14 cellular contexts compared by ENCODE assay signal in genomic region chr20:41275181-41275793, GRCh38. TPM values are rescaled to one million over a fixed set of nuclear protein-coding genes. Genes with fewer than 3 reads are reported as not detected.
DNase-seq lines count a peak whose midpoint lies in the region; ATAC-seq and TF ChIP-seq lines count a peak whose summit lies in the region.
"Had no signal": no experiment of that assay in that cellular context is flagged by ENCODE, and none has a peak within 500 bp of the region (broad histone marks: within the 10 kb centered on the region; RNA-seq: fewer than 3 reads in every experiment).

No MANE protein-coding gene starts in this region.

- H3K4me2 ChIP-seq in Karpas-422 (ENCODE audit: low read depth, low read length, poor library complexity, severe bottlenecking), result no peak overlapping the region

- H3K9me3 ChIP-seq in adrenal gland (replicated peaks in 1 of 3) (no peaks in the 10 kb centered on the region), gastrocnemius medialis (no peaks in the 10 kb centered on the region), Karpas-422 (ENCODE audit: low read length) (no peaks in the 10 kb centered on the region)
- H3K9me3 ChIP-seq: neutrophil had no signal

- H3K27ac ChIP-seq in adrenal gland (peak overlapping the region in 4 of 5 donors; percentile 22 to 81 (median 71)), gastrocnemius medialis (peak overlapping the region in 3 of 4 donors; percentile 56 to 63 (median 62)), Karpas-422 (ENCODE audit: low read length) (no peak overlapping the region)
- H3K27ac ChIP-seq: neutrophil had no signal

- ATAC-seq in gastrocnemius medialis, result no peak
- ATAC-seq in GM21723 (IDR thresholded peaks at IDR 0.05; ENCODE audit: unreplicated experiment), result no peak
- ATAC-seq in HG03571 (IDR thresholded peaks at IDR 0.05; ENCODE audit: unreplicated experiment), result no peak
- ATAC-seq: activated naive CD4-positive, alpha-beta T cell treated with anti-CD3 and anti-CD28 coated beads, Interleukin-2, amount 50 U/mL, for 72 hours had no signal

- no peaks in the 10 kb centered on the region for H3K9me2 ChIP-seq in Karpas-422 (replicated peaks; ENCODE audit: insufficient read depth, low read length)

- H4K20me1 ChIP-seq in Karpas-422 (ENCODE audit: insufficient read depth, low read depth, low read length), result 0 out of 2 replicates have a peak, but pooled peaks cover 21% of the 10 kb centered on the region

- in situ Hi-C loops in gastrocnemius medialis (cut with MboI; ENCODE audit: low sequenced_read_pairs in 4 of 4), result no loop called here

- no peak overlapping the region for H3K4me3 ChIP-seq in adrenal gland
- H3K4me3 ChIP-seq in fibroblast of mammary gland (ENCODE audit: control insufficient read depth, low read depth, low read length), result no peak overlapping the region
- H3K4me3 ChIP-seq in gastrocnemius medialis, result no peak overlapping the region
- H3K4me3 ChIP-seq in Karpas-422 (ENCODE audit: low read length), result no peak overlapping the region

- no peaks in the 10 kb centered on the region for H3K27me3 ChIP-seq in adrenal gland
- no peaks in the 10 kb centered on the region for H3K27me3 ChIP-seq in gastrocnemius medialis
- H3K27me3 ChIP-seq in Karpas-422 (ENCODE audit: low read length), result no peaks in the 10 kb centered on the region
- H3K27me3 ChIP-seq: neutrophil had no signal

- H3K4me1 ChIP-seq in adrenal gland (replicated peaks in 1 of 2) (peaks cover 34 to 56% of the 10 kb centered on the region in 2 donors), gastrocnemius medialis (peaks cover 35 to 59% of the 10 kb centered on the region in 2 donors), Karpas-422 (ENCODE audit: low read length) (no peaks in the 10 kb centered on the region)

- intact Hi-C loops in adrenal gland (cut with DNase I) (no loop called here), gastrocnemius medialis (cut with DNase I; ENCODE audit: low total_unique reads) (no loop called here)

- 47 to 52% (median 48%) methylated on average over 6 of the region's 6 CpGs for WGBS in adrenal gland, 4 donors

- no peaks in the 10 kb centered on the region for H3K36me3 ChIP-seq in adrenal gland (replicated peaks in 1 of 2)
- no peaks in the 10 kb centered on the region for H3K36me3 ChIP-seq in gastrocnemius medialis
- no peaks in the 10 kb centered on the region for H3K36me3 ChIP-seq in Karpas-422 (ENCODE audit: insufficient read depth, low read length)
- H3K36me3 ChIP-seq: neutrophil had no signal

- no peaks in the 10 kb centered on the region for H3K79me2 ChIP-seq in Karpas-422 (ENCODE audit: low read length)

- peak; percentile 49 for DNase-seq in GM04503 (ENCODE audit: low read depth)
- DNase-seq in adrenal gland, result peak in 4 of 7 donors; percentile 35 to 49 (median 46)
- DNase-seq in fibroblast of mammary gland (ENCODE audit: low read depth), result peak; percentile 81
- no peak for DNase-seq in gastrocnemius medialis
- DNase-seq in Karpas-422, result no peak
- no peak for DNase-seq in NCI-H128 (lab: John Stamatoyannopoulos, UW; ENCODE audit: unreplicated experiment)
- DNase-seq: activated CD8-positive, alpha-beta memory T cell treated with anti-CD3 and anti-CD28 coated beads for 24 hours; KBM-7; NCI-H2107; T-helper 2 cell had no signal

- no peak overlapping the region for H3K9ac ChIP-seq in Karpas-422 (ENCODE audit: low read length)

- TF ChIP-seq POLR2A in adrenal gland (IDR thresholded peaks at IDR 0.05), result no peak
- TF ChIP-seq POLR2A in gastrocnemius medialis (IDR thresholded peaks at IDR 0.05), result no peak

- TF ChIP-seq CTCF in adrenal gland (IDR thresholded peaks at IDR 0.05) (no peak), fibroblast of mammary gland (conservative IDR thresholded peaks at IDR 0.05; ENCODE audit: control insufficient read depth, insufficient read depth, low read depth, low read length) (no peak), gastrocnemius medialis (IDR thresholded peaks at IDR 0.05 in 4 of 5, conservative IDR thresholded peaks at IDR 0.05 in 1 of 5) (no peak)

- no peak overlapping the region for H2AFZ ChIP-seq in Karpas-422 (ENCODE audit: low read length)

RNA-seq across cellular contexts. Expression of gene ZHX3, which starts 42.2 kb away (rescaled TPM):
- total RNA-seq in adrenal gland (10 to 100 TPM; 45.6 to 91.1 (median 56.9) TPM), gastrocnemius medialis (10 to 100 TPM; 20.1 to 30.0 (median 25.9) TPM)
- polyA plus RNA-seq in adrenal gland, result 10 to 100 TPM; 20.7 to 56.5 (median 45.4) TPM
- 4.9 and 5.9 TPM in 2 replicates for total RNA-seq in Karpas-422 (2014; rRNA removed; shearing (Covaris generic); ENCODE audit: low replicate concordance)

Comparison
In these comparisons a context has a peak if more than half of its experiments do, and no peak if none do; other contexts are left out.
1. DNase-seq: peak in GM04503 (single experiment), adrenal gland (4 of 7) and fibroblast of mammary gland (single experiment); none in gastrocnemius medialis (0 of 2), Karpas-422 (single experiment) and NCI-H128 (single experiment).